In the genomic region with DNA sequence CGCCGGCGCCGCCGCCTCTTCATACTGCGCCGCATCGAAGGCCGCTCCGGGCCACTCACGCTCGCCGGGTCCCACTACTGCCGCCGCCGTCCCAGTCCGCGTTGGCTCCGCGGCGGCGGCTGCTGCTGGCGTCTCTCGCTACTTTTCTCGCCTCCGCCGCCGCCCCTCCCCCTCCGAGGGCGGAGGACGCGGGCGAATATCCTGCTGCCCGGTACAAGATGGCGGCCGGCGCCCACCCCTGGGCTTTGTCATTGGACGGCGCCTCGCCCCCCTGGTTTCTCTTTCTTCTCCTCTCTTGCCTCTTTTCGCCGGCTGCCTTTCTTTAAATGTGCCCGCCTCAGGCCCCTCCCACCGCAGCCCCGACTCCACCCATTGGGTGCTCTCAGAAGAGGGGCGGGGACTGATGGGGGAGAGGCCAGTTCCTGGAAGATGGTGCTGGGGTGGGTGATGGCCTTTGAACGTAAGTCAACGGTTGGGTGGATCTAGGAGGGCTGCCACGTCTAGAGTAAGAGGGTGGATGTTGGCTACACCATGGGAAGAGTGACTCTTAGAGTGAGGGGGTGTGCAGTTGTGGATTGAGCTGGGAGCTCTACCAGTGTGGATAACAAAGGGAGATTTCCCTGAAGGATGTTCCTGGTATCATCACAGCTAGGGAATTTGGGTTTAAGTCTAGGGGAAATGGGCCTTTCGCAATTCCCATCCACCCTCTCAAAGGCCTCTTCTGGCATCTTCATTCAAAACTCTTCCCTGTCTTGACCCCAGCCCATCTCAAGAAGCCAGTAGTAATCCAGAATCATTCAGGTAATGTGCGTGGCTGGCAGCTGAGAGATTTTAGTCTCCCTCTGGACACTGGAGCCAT, we compare ENCODE assay signal across 8 cellular contexts. TPM values are rescaled to one million over a fixed set of nuclear protein-coding genes. Genes with fewer than 3 reads are reported as not detected.
A peak's percentile ranks its signal among the peaks of the same experiment; 100 is the strongest.
DNase-seq lines count a peak whose midpoint lies in the region; ATAC-seq, FAIRE-seq and TF ChIP-seq lines count a peak whose summit lies in the region.

A gene (minus strand): TSS at position 297 of the 859 bp plus-strand sequence. CDS start 262 bp downstream, at position 35.

- FAIRE-seq in GM12891 (lab: Jason Lieb, UNC) = peak; percentile 91
- no peak for FAIRE-seq in urothelium cell line (lab: Jason Lieb, UNC)

- peaks cover 39% of the 10 kb centered on the region for H3K4me1 ChIP-seq in left ventricle myocardium inferior
- peaks cover 2% of the 10 kb centered on the region for H3K4me1 ChIP-seq in psoas muscle

- intact Hi-C loops in T-helper 1 cell treated with Interleukin-12 subunit alpha and Interleukin-12 subunit beta and Interleukin-4 antibody, amounts not matched to agents 30 ng/mL and 1 ng/mL, for 36 hours (cut with micrococcal nuclease) = loop anchor here (1.0 to 10.0 kb wide), 26 partner anchors 57 to 1866 kb away; a partner anchor contains a TSS
- intact Hi-C loops in left ventricle myocardium inferior (cut with micrococcal nuclease) (no loop called here), psoas muscle (cut with DNase I) (loop anchor here in 1 of 2 donors (5.0 to 10.0 kb wide), 2 partner anchors 71 to 486 kb away; no protein-coding TSS in a partner anchor)

- 3 to 4% (median 3%) methylated on average over 40 to 51 of the region's 51 CpGs for WGBS in psoas muscle, 3 donors

- no peaks in the 10 kb centered on the region for H3K36me3 ChIP-seq in left ventricle myocardium inferior
- no peaks in the 10 kb centered on the region for H3K36me3 ChIP-seq in psoas muscle (ENCODE audit: insufficient read depth in 1 of 2, low read depth in 1 of 2)

- TF ChIP-seq CTCF in left ventricle myocardium inferior (IDR thresholded peaks at IDR 0.05; ENCODE audit: borderline replicate concordance) = no peak
- TF ChIP-seq CTCF in psoas muscle (IDR thresholded peaks at IDR 0.05) = no peak

- DNase-seq in GM12891 (ENCODE audit: insufficient read length, low spot score) (peak; percentile 75), NCI-H146 (lab: John Stamatoyannopoulos, UW) (peak; percentile 99), amniotic epithelial cell (ENCODE audit: low read depth) (peak; percentile 93), left ventricle myocardium inferior (peak; percentile 96), psoas muscle (peak; percentile 96), urothelium cell line (ENCODE audit: low spot score) (peak; percentile 70)

- no peaks in the 10 kb centered on the region for H3K27me3 ChIP-seq in left ventricle myocardium inferior (ENCODE audit: low read depth)
- H3K27me3 ChIP-seq in psoas muscle (ENCODE audit: insufficient read depth in 3 of 3, low read length in 2 of 3) = no peaks in the 10 kb centered on the region

- no peak for TF ChIP-seq POLR2A in GM12891 (IDR thresholded peaks at IDR 0.05; ENCODE audit: low read depth, low read length)

- peak; percentile 81 for ATAC-seq in HG02840 (IDR thresholded peaks at IDR 0.05; ENCODE audit: low FRiP score, unreplicated experiment)
- peak; percentile 90 to 93 (median 92) for ATAC-seq in psoas muscle

- H3K9me3 ChIP-seq in left ventricle myocardium inferior (replicated peaks) = no peaks in the 10 kb centered on the region
- H3K9me3 ChIP-seq in psoas muscle = no peaks in the 10 kb centered on the region

- H3K27ac ChIP-seq in left ventricle myocardium inferior (replicated peaks) = peak within 1 kb of the TSS; percentile 97
- H3K27ac ChIP-seq in psoas muscle = peak within 1 kb of the TSS; percentile 82

- H3K4me3 ChIP-seq in left ventricle myocardium inferior (peak within 1 kb of the TSS; percentile 93), psoas muscle (peak within 1 kb of the TSS; percentile 87)

TF ChIP-seq in GM12891, 5 proteins besides CTCF, POLR2A, EP300 and RAD21:
- TF ChIP-seq POU2F2 (IDR thresholded peaks at IDR 0.05; ENCODE audit: low read depth, low read length) = 0 out of 2 replicates have a peak, but pooled peaks have one; percentile 20
- no peak for TF ChIP-seq TAF1 (IDR thresholded peaks at IDR 0.05; ENCODE audit: low read depth, low read length)

RNA-seq across cellular contexts. Expression of the gene that starts here (rescaled TPM):
- 7.0 TPM for polyA plus RNA-seq in GM12891 (2012; ENCODE audit: low read depth, missing spikeins)
- total RNA-seq in T-helper 1 cell treated with Interleukin-12 subunit alpha and Interleukin-12 subunit beta and Interleukin-4 antibody, amounts not matched to agents 30 ng/mL and 1 ng/mL, for 36 hours = 11.6 and 12.1 TPM in 2 replicates
- total RNA-seq in left ventricle myocardium inferior = 6.0 TPM
- total RNA-seq in psoas muscle = 10 to 100 TPM in 1 of 4 donors, 1 to 10 TPM in 3; 4.2 to 12.4 (median 6.8) TPM
- 1 to 10 TPM; 2.8 to 7.9 (median 4.5) TPM for polyA plus RNA-seq in psoas muscle

Comparison
In these comparisons a context has a peak if more than half of its experiments do, and no peak if none do; other contexts are left out.
1. Peak in every context shown above with its lines: DNase-seq, ATAC-seq, H3K4me3 ChIP-seq and H3K27ac ChIP-seq.